Comparison of ENCODE assay signal across 1 cellular context in genomic region chr11:61092280-61092766, GRCh38.
A peak's percentile ranks its signal among the peaks of the same experiment; 100 is the strongest.
TF ChIP-seq lines count a peak whose summit lies in the region.

No MANE protein-coding gene starts in this region.

TF ChIP-seq in GM12878, 131 proteins besides CTCF, POLR2A, EP300 and RAD21:
- TF ChIP-seq MTA2 (IDR thresholded peaks at IDR 0.05; ENCODE audit: low read depth): peak; percentile 3; the same call in 1 of the 2 replicates
- TF ChIP-seq KAT2A (conservative IDR thresholded peaks at IDR 0.05; ENCODE audit: control insufficient read depth, low read depth, low read length): no peak
- 0 out of 2 replicates have a peak, but pooled peaks have one; percentile 30 for TF ChIP-seq CHD2 (IDR thresholded peaks at IDR 0.05; ENCODE audit: borderline replicate concordance, low read depth, low read length)
- TF ChIP-seq SPI1 (IDR thresholded peaks at IDR 0.05; ENCODE audit: borderline replicate concordance, insufficient read depth, low read depth, low read length): peak; percentile 58
- peak; percentile 60; the same call in 1 of the 2 replicates for TF ChIP-seq RUNX3 (IDR thresholded peaks at IDR 0.05; ENCODE audit: low read length)
- TF ChIP-seq, protein P1, sequence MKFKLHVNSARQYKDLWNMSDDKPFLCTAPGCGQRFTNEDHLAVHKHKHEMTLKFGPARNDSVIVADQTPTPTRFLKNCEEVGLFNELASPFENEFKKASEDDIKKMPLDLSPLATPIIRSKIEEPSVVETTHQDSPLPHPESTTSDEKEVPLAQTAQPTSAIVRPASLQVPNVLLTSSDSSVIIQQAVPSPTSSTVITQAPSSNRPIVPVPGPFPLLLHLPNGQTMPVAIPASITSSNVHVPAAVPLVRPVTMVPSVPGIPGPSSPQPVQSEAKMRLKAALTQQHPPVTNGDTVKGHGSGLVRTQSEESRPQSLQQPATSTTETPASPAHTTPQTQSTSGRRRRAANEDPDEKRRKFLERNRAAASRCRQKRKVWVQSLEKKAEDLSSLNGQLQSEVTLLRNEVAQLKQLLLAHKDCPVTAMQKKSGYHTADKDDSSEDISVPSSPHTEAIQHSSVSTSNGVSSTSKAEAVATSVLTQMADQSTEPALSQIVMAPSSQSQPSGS (IDR thresholded peaks at IDR 0.05; ENCODE audit: low read length): no peak
- 0 out of 2 replicates have a peak, but pooled peaks have one; percentile 31 for TF ChIP-seq ZBED1 (IDR thresholded peaks at IDR 0.05; ENCODE audit: borderline replicate concordance)
- TF ChIP-seq BHLHE40 (IDR thresholded peaks at IDR 0.05; ENCODE audit: borderline replicate concordance in 1 of 2, low read depth in 2 of 2, low read length in 1 of 2): peak; percentile 28 to 49; a peak in 2 of 4 replicates
- peak; percentile 64; the same call in 1 of the 2 replicates for TF ChIP-seq FOXM1 (IDR thresholded peaks at IDR 0.05; ENCODE audit: low read depth, low read length)
- TF ChIP-seq CREM (IDR thresholded peaks at IDR 0.05; ENCODE audit: low read depth): peak; percentile 86
- TF ChIP-seq TCF3 (IDR thresholded peaks at IDR 0.05; ENCODE audit: borderline replicate concordance, insufficient read depth, low read depth, low read length): 0 out of 2 replicates have a peak, but pooled peaks have one; percentile 40
- no peak for TF ChIP-seq KDM1A (IDR thresholded peaks at IDR 0.05; ENCODE audit: borderline replicate concordance)
- peak; percentile 34; the same call in 1 of the 2 replicates for TF ChIP-seq IKZF1 (conservative IDR thresholded peaks at IDR 0.05)
- no peak for TF ChIP-seq GATAD2B (conservative IDR thresholded peaks at IDR 0.05; ENCODE audit: low read depth)
- no peak for TF ChIP-seq SIX5 (IDR thresholded peaks at IDR 0.05; ENCODE audit: low read depth, low read length, severe bottlenecking)
- TF ChIP-seq, protein P2, sequence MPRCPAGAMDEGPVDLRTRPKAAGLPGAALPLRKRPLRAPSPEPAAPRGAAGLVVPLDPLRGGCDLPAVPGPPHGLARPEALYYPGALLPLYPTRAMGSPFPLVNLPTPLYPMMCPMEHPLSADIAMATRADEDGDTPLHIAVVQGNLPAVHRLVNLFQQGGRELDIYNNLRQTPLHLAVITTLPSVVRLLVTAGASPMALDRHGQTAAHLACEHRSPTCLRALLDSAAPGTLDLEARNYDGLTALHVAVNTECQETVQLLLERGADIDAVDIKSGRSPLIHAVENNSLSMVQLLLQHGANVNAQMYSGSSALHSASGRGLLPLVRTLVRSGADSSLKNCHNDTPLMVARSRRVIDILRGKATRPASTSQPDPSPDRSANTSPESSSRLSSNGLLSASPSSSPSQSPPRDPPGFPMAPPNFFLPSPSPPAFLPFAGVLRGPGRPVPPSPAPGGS (IDR thresholded peaks at IDR 0.05; ENCODE audit: borderline replicate concordance, insufficient read depth, low read depth, low read length, poor library complexity, severe bottlenecking): peak; percentile 40
- TF ChIP-seq STAT3 (IDR thresholded peaks at IDR 0.05; ENCODE audit: low read depth, low read length): no peak
- peak; percentile 61; the same call in 1 of the 2 replicates for TF ChIP-seq NFIC (IDR thresholded peaks at IDR 0.05; ENCODE audit: low read depth, low read length)
- peak; percentile 38; the same call in 1 of the 2 replicates for TF ChIP-seq PAX5 (IDR thresholded peaks at IDR 0.05; ENCODE audit: borderline replicate concordance, low read depth, low read length)
- TF ChIP-seq POLR2AphosphoS5 (IDR thresholded peaks at IDR 0.05; ENCODE audit: low read length): peak; percentile 40; the same call in 1 of the 2 replicates
- TF ChIP-seq POU2F2 (IDR thresholded peaks at IDR 0.05; ENCODE audit: borderline replicate concordance, low read depth, low read length): no peak
- TF ChIP-seq, protein P3, sequence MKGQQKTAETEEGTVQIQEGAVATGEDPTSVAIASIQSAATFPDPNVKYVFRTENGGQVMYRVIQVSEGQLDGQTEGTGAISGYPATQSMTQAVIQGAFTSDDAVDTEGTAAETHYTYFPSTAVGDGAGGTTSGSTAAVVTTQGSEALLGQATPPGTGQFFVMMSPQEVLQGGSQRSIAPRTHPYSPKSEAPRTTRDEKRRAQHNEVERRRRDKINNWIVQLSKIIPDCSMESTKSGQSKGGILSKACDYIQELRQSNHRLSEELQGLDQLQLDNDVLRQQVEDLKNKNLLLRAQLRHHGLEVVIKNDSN (IDR thresholded peaks at IDR 0.05; ENCODE audit: borderline replicate concordance, extremely low read length, insufficient read depth, low read depth, low read length): peak; percentile 7
- peak; percentile 44 for TF ChIP-seq SP1 (IDR thresholded peaks at IDR 0.05; ENCODE audit: low read depth, low read length)
- peak; percentile 54 to 61; a peak in 2 of 4 replicates for TF ChIP-seq IKZF2 (IDR thresholded peaks at IDR 0.05)
- TF ChIP-seq NR2F1 (conservative IDR thresholded peaks at IDR 0.05): peak; percentile 23; the same call in 1 of the 2 replicates
- TF ChIP-seq CREB1 (IDR thresholded peaks at IDR 0.05; ENCODE audit: low read depth): peak; percentile 78
- peak; percentile 92 for TF ChIP-seq EED (IDR thresholded peaks at IDR 0.05; ENCODE audit: low read depth)
- TF ChIP-seq EGR1 (IDR thresholded peaks at IDR 0.05; ENCODE audit: borderline replicate concordance in 1 of 2, low read depth in 2 of 2, low read length in 2 of 2): peak in 1 of 2 experiments; percentile 20; a peak in 1 of 3 replicates
- TF ChIP-seq RELB (IDR thresholded peaks at IDR 0.05; ENCODE audit: low read depth): peak; percentile 59; the same call in 1 of the 2 replicates
- no peak for TF ChIP-seq STAT1 (conservative IDR thresholded peaks at IDR 0.05)
- peak; percentile 26 for TF ChIP-seq KLF5 (IDR thresholded peaks at IDR 0.05; ENCODE audit: partially characterized antibody)
- no peak for TF ChIP-seq NBN (IDR thresholded peaks at IDR 0.05)
- TF ChIP-seq ASH2L (IDR thresholded peaks at IDR 0.05; ENCODE audit: borderline replicate concordance, low read depth): no peak
- TF ChIP-seq, protein P4, sequence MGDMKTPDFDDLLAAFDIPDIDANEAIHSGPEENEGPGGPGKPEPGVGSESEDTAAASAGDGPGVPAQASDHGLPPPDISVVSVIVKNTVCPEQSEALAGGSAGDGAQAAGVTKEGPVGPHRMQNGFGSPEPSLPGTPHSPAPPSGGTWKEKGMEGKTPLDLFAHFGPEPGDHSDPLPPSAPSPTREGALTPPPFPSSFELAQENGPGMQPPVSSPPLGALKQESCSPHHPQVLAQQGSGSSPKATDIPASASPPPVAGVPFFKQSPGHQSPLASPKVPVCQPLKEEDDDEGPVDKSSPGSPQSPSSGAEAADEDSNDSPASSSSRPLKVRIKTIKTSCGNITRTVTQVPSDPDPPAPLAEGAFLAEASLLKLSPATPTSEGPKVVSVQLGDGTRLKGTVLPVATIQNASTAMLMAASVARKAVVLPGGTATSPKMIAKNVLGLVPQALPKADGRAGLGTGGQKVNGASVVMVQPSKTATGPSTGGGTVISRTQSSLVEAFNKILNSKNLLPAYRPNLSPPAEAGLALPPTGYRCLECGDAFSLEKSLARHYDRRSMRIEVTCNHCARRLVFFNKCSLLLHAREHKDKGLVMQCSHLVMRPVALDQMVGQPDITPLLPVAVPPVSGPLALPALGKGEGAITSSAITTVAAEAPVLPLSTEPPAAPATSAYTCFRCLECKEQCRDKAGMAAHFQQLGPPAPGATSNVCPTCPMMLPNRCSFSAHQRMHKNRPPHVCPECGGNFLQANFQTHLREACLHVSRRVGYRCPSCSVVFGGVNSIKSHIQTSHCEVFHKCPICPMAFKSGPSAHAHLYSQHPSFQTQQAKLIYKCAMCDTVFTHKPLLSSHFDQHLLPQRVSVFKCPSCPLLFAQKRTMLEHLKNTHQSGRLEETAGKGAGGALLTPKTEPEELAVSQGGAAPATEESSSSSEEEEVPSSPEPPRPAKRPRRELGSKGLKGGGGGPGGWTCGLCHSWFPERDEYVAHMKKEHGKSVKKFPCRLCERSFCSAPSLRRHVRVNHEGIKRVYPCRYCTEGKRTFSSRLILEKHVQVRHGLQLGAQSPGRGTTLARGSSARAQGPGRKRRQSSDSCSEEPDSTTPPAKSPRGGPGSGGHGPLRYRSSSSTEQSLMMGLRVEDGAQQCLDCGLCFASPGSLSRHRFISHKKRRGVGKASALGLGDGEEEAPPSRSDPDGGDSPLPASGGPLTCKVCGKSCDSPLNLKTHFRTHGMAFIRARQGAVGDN (IDR thresholded peaks at IDR 0.05): peak; percentile 22; the same call in 1 of the 2 replicates
- 0 out of 2 replicates have a peak, but pooled peaks have one; percentile 33 for TF ChIP-seq TARDBP (IDR thresholded peaks at IDR 0.05; ENCODE audit: borderline replicate concordance)
TF ChIP-seq in GM12878: peak in this region for 25.
